8 cellular contexts compared by ENCODE assay signal in genomic region chr9:97985058-97985861, GRCh38. TPM values are rescaled to one million over a fixed set of nuclear protein-coding genes. Genes with fewer than 3 reads are reported as not detected.
DNase-seq lines count a peak whose midpoint lies in the region; ATAC-seq, FAIRE-seq and TF ChIP-seq lines count a peak whose summit lies in the region.

No MANE protein-coding gene starts in this region.

- H3K27me3 Mint-ChIP-seq in activated T-helper 17 cell treated with anti-CD3 and anti-CD28 coated beads, Interleukin-2, amount 50 U/mL, for 72 hours = no peaks in the 10 kb centered on the region

- H3K27ac Mint-ChIP-seq in activated T-helper 17 cell treated with anti-CD3 and anti-CD28 coated beads, Interleukin-2, amount 50 U/mL, for 72 hours = peak overlapping the region; percentile 95

- TF ChIP-seq POLR2A in gastroesophageal sphincter (IDR thresholded peaks at IDR 0.05) = no peak

- FAIRE-seq in GM19239 (lab: Jason Lieb, UNC) = peak; percentile 79

- H3K4me3 Mint-ChIP-seq in activated T-helper 17 cell treated with anti-CD3 and anti-CD28 coated beads, Interleukin-2, amount 50 U/mL, for 72 hours = peak overlapping the region; percentile 79

- H3K9me3 ChIP-seq in MG63 (no peaks in the 10 kb centered on the region), gastroesophageal sphincter (no peaks in the 10 kb centered on the region)

- H3K36me3 ChIP-seq in MG63 = peaks cover 34% of the 10 kb centered on the region
- H3K36me3 ChIP-seq in gastroesophageal sphincter = no peaks in the 10 kb centered on the region

- peaks cover 26% of the 10 kb centered on the region for H3K36me3 Mint-ChIP-seq in activated T-helper 17 cell treated with anti-CD3 and anti-CD28 coated beads, Interleukin-2, amount 50 U/mL, for 72 hours (ENCODE audit: low read depth)

- H3K27ac ChIP-seq in gastroesophageal sphincter = peak overlapping the region; percentile 95 to 98 (median 96)

- H3K9me3 Mint-ChIP-seq in activated T-helper 17 cell treated with anti-CD3 and anti-CD28 coated beads, Interleukin-2, amount 50 U/mL, for 72 hours = no peaks in the 10 kb centered on the region

- H3K4me3 ChIP-seq in MG63 = peak overlapping the region; percentile 98
- peak overlapping the region; percentile 84 to 89 for H3K4me3 ChIP-seq in gastroesophageal sphincter

- H3K27me3 ChIP-seq in MG63 (no peaks in the 10 kb centered on the region), gastroesophageal sphincter (no peaks in the 10 kb centered on the region)

- peak in 1 of 4 experiments; percentile 4 for TF ChIP-seq CTCF in gastroesophageal sphincter (IDR thresholded peaks at IDR 0.05)

- DNase-seq in ACHN (peak; percentile 19), GM19239 (ENCODE audit: insufficient read length, low spot score) (no peak), MG63 (peak; percentile 31), sciatic nerve (ENCODE audit: low spot score) (peak; percentile 64), cerebellar cortex (ENCODE audit: low spot score) (no peak), AG20443 (ENCODE audit: low spot score) (no peak)

- no peak for TF ChIP-seq EP300 in gastroesophageal sphincter (IDR thresholded peaks at IDR 0.05)

- intact Hi-C loops in sciatic nerve (cut with DNase I) = no loop called here

- peaks cover 42% of the 10 kb centered on the region for H3K4me1 Mint-ChIP-seq in activated T-helper 17 cell treated with anti-CD3 and anti-CD28 coated beads, Interleukin-2, amount 50 U/mL, for 72 hours

- in situ Hi-C loops in ACHN (cut with HindIII; ENCODE audit: low pct_ligation_motif_present, low pct_unique_long_range_greater_than_20kb, low sequenced_read_pairs) = no loop called here

- 16 to 24% methylated on average over 3 to 6 of the region's 59 CpGs for WGBS in gastroesophageal sphincter (ENCODE audit: low coverage in 1 of 2), 2 donors

- ATAC-seq in activated T-helper 17 cell treated with anti-CD3 and anti-CD28 coated beads, Interleukin-2, amount 50 U/mL, for 72 hours (replicated peaks) = peak; percentile 2
- ATAC-seq in gastroesophageal sphincter (no peak), sciatic nerve (no peak)

- H3K4me1 ChIP-seq in gastroesophageal sphincter = peaks cover 2 to 80% (median 22%) of the 10 kb centered on the region in 3 donors

RNA-seq across cellular contexts. Expression of gene ANP32B, which starts 2.1 kb away (rescaled TPM):
- 5.2 and 7.0 TPM in 2 replicates for total RNA-seq in MG63 (2014; rRNA removed; shearing (Covaris generic); ENCODE audit: low replicate concordance)
- total RNA-seq in activated T-helper 17 cell treated with anti-CD3 and anti-CD28 coated beads, Interleukin-2, amount 50 U/mL, for 72 hours = 100 to 1,000 TPM; 182 to 257 TPM
- total RNA-seq in gastroesophageal sphincter = 10 to 100 TPM; 33.0 to 41.0 (median 36.1) TPM
- 145 TPM for total RNA-seq in sciatic nerve

RNA-seq across cellular contexts. Expression of gene HEMGN, which starts 47.3 kb away (rescaled TPM):
- total RNA-seq in MG63 (2014; rRNA removed; shearing (Covaris generic); ENCODE audit: low replicate concordance) = not detected in 2 replicates
- 1 to 10 TPM in 1 of 2 donors, under 1 TPM in 1; 0.95 to 1.2 TPM for total RNA-seq in activated T-helper 17 cell treated with anti-CD3 and anti-CD28 coated beads, Interleukin-2, amount 50 U/mL, for 72 hours
- total RNA-seq in gastroesophageal sphincter = not detected
- total RNA-seq in sciatic nerve = 6.4 TPM

Comparison
In these comparisons a context has a peak if more than half of its experiments do, and no peak if none do; other contexts are left out.
1. DNase-seq: peak in ACHN (single experiment), MG63 (single experiment) and sciatic nerve (single experiment); none in GM19239 (single experiment), cerebellar cortex (single experiment) and AG20443 (single experiment).